ENCODE assay signal across 1 cellular context in the genomic region with DNA sequence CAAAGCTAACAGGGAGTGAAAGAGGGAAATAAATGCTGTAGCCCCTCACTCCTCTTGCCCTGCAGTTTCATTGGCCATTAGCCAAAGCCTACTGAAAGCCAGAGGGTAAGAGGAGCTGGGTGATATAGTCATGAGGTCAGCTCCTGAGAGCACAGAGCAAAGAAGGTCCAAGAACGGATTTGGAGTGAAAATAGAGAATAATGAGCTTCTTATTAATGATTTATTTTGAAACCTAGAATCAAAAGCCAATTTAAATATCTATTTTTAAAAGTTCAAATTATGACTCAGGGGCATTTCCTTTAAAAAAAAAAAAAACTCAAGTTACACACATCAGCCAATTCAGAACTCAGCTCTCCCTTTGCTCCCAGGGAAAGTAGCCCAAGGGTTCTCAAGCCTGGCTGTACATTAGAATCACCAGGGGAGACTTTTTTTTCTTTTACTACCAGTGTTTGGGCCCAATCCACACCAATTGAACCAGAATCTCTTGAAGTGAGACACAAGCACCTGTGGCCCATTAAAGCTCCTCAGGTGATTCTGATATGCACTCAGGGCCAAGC.
TF ChIP-seq lines count a peak whose summit lies in the region.

No MANE protein-coding gene starts in this region.

TF ChIP-seq in GM23338, 12 proteins besides CTCF, POLR2A, EP300 and RAD21 (continued from another document):
- TF ChIP-seq, protein P1, sequence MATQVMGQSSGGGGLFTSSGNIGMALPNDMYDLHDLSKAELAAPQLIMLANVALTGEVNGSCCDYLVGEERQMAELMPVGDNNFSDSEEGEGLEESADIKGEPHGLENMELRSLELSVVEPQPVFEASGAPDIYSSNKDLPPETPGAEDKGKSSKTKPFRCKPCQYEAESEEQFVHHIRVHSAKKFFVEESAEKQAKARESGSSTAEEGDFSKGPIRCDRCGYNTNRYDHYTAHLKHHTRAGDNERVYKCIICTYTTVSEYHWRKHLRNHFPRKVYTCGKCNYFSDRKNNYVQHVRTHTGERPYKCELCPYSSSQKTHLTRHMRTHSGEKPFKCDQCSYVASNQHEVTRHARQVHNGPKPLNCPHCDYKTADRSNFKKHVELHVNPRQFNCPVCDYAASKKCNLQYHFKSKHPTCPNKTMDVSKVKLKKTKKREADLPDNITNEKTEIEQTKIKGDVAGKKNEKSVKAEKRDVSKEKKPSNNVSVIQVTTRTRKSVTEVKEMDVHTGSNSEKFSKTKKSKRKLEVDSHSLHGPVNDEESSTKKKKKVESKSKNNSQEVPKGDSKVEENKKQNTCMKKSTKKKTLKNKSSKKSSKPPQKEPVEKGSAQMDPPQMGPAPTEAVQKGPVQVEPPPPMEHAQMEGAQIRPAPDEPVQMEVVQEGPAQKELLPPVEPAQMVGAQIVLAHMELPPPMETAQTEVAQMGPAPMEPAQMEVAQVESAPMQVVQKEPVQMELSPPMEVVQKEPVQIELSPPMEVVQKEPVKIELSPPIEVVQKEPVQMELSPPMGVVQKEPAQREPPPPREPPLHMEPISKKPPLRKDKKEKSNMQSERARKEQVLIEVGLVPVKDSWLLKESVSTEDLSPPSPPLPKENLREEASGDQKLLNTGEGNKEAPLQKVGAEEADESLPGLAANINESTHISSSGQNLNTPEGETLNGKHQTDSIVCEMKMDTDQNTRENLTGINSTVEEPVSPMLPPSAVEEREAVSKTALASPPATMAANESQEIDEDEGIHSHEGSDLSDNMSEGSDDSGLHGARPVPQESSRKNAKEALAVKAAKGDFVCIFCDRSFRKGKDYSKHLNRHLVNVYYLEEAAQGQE (IDR thresholded peaks at IDR 0.05; ENCODE audit: unreplicated experiment), result no peak
- TF ChIP-seq ZNF114 (CRISPR knock-in tag; IDR thresholded peaks at IDR 0.05) (no peak), EZH2phosphoT487 (IDR thresholded peaks at IDR 0.05; ENCODE audit: unreplicated experiment) (no peak), CREB1 (CRISPR knock-in tag; IDR thresholded peaks at IDR 0.05; ENCODE audit: low read depth) (no peak), STAT1 (IDR thresholded peaks at IDR 0.05; ENCODE audit: unreplicated experiment) (no peak), POLR2AphosphoS5 (IDR thresholded peaks at IDR 0.05; ENCODE audit: low read depth) (no peak), EZH2 (IDR thresholded peaks at IDR 0.05; ENCODE audit: low read depth, unreplicated experiment) (no peak)
- TF ChIP-seq, protein P2, sequence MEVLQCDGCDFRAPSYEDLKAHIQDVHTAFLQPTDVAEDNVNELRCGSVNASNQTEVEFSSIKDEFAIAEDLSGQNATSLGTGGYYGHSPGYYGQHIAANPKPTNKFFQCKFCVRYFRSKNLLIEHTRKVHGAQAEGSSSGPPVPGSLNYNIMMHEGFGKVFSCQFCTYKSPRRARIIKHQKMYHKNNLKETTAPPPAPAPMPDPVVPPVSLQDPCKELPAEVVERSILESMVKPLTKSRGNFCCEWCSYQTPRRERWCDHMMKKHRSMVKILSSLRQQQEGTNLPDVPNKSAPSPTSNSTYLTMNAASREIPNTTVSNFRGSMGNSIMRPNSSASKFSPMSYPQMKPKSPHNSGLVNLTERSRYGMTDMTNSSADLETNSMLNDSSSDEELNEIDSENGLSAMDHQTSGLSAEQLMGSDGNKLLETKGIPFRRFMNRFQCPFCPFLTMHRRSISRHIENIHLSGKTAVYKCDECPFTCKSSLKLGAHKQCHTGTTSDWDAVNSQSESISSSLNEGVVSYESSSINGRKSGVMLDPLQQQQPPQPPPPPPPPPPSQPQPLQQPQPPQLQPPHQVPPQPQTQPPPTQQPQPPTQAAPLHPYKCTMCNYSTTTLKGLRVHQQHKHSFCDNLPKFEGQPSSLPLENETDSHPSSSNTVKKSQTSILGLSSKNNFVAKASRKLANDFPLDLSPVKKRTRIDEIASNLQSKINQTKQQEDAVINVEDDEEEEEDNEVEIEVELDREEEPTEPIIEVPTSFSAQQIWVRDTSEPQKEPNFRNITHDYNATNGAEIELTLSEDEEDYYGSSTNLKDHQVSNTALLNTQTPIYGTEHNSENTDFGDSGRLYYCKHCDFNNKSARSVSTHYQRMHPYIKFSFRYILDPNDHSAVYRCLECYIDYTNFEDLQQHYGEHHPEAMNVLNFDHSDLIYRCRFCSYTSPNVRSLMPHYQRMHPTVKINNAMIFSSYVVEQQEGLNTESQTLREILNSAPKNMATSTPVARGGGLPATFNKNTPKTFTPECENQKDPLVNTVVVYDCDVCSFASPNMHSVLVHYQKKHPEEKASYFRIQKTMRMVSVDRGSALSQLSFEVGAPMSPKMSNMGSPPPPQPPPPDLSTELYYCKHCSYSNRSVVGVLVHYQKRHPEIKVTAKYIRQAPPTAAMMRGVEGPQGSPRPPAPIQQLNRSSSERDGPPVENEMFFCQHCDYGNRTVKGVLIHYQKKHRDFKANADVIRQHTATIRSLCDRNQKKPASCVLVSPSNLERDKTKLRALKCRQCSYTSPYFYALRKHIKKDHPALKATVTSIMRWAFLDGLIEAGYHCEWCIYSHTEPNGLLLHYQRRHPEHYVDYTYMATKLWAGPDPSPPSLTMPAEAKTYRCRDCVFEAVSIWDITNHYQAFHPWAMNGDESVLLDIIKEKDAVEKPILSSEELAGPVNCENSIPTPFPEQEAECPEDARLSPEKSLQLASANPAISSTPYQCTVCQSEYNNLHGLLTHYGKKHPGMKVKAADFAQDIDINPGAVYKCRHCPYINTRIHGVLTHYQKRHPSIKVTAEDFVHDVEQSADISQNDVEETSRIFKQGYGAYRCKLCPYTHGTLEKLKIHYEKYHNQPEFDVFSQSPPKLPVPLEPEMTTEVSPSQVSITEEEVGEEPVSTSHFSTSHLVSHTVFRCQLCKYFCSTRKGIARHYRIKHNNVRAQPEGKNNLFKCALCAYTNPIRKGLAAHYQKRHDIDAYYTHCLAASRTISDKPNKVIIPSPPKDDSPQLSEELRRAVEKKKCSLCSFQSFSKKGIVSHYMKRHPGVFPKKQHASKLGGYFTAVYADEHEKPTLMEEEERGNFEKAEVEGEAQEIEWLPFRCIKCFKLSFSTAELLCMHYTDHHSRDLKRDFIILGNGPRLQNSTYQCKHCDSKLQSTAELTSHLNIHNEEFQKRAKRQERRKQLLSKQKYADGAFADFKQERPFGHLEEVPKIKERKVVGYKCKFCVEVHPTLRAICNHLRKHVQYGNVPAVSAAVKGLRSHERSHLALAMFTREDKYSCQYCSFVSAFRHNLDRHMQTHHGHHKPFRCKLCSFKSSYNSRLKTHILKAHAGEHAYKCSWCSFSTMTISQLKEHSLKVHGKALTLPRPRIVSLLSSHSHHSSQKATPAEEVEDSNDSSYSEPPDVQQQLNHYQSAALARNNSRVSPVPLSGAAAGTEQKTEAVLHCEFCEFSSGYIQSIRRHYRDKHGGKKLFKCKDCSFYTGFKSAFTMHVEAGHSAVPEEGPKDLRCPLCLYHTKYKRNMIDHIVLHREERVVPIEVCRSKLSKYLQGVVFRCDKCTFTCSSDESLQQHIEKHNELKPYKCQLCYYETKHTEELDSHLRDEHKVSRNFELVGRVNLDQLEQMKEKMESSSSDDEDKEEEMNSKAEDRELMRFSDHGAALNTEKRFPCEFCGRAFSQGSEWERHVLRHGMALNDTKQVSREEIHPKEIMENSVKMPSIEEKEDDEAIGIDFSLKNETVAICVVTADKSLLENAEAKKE (CRISPR knock-in tag; IDR thresholded peaks at IDR 0.05), result no peak
